10 cellular contexts compared by ENCODE assay signal in genomic region chr3:95237783-95238182, GRCh38.
"Had no signal": no experiment of that assay in that cellular context is flagged by ENCODE, and none has a peak within 500 bp of the region (broad histone marks: within the 10 kb centered on the region; RNA-seq: fewer than 3 reads in every experiment).

No MANE protein-coding gene starts in this region.

- DNase-seq: GM23248, GOT3, H7, H9, HCEC 1CT, HFFc6 had no signal

- ATAC-seq: GM23338, HCT116 had no signal

- FAIRE-seq: H54 had no signal

- H3K36me3 ChIP-seq: HAP-1 had no signal

- H3K27ac ChIP-seq: GM23248 had no signal

- H3K9me3 ChIP-seq: HAP-1 had no signal

- H3K9ac ChIP-seq: GM23248 had no signal

- H3K4me1 ChIP-seq: HAP-1 had no signal

- H3K4me3 ChIP-seq: GM23248, GM23338, HAP-1 had no signal

- H3K4me2 ChIP-seq: GM23338 had no signal

- H2AFZ ChIP-seq: GM23248, GM23338 had no signal
